In the genomic region with DNA sequence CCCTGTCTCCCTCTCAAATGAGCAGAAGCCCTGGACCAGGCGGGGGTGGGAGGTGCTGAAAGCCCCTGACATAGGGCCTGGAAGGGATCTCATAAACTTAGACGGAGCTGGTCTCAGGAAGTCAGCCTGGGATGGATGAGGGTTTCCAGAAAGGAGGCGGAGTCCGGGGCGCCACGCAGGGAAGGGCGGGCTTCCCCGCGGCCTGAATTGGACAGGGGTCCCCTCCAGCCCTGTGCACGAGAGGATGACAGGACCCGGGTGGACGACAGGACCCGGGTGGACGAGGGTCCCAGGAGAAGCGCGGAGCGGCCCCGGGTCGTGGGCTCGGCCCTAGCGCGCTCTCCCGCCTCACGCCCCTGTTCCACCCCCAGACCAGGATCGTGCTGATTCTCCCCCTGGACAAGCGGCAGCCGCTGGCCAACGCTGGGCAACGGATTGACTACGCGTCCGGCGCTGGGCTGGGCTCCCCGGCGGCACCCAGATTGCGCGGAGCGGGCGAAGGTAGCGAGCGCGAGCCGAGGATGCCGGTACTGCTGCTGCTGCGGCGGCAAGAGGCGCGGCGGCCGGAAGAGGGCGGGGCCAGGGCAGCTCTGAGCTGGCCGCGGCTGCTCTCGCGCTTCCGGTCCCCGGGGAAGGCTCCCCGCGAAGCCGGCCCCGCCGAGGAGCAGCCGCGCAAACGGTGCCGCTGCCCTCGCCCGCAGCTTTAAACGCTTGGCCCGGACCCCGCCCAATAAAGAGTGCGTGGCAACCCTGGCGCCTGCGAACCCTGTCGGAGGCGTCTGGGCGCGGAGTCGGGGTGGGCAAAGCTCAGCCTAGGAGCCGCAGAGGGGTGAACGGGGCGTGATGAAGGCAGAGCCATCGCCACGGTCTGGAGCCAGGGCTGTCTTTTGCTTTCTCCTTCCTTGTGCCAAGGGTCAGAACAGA, we compare ENCODE assay signal across 8 cellular contexts. TPM values are rescaled to one million over a fixed set of nuclear protein-coding genes. Genes with fewer than 3 reads are reported as not detected.
DNase-seq lines count a peak whose midpoint lies in the region; ATAC-seq and TF ChIP-seq lines count a peak whose summit lies in the region.

No MANE protein-coding gene starts in this region.

- TF ChIP-seq CTCF in GM12875 (IDR thresholded peaks at IDR 0.05; ENCODE audit: borderline replicate concordance, insufficient read depth, low read depth, low read length), result no peak
- no peak for TF ChIP-seq CTCF in kidney epithelial cell (IDR thresholded peaks at IDR 0.05; ENCODE audit: insufficient read depth, low read length, poor library complexity, severe bottlenecking)

- peak; percentile 36 for ATAC-seq in HG02970 (IDR thresholded peaks at IDR 0.05; ENCODE audit: low FRiP score, unreplicated experiment)
- ATAC-seq in HG02981 (IDR thresholded peaks at IDR 0.05; ENCODE audit: unreplicated experiment), result no peak

- no peaks in the 10 kb centered on the region for H3K27me3 ChIP-seq in kidney epithelial cell (ENCODE audit: control insufficient read depth, insufficient read depth, low read length)

- H3K36me3 ChIP-seq in kidney epithelial cell (ENCODE audit: control insufficient read depth, insufficient read depth, low read length), result no peaks in the 10 kb centered on the region

- peak; percentile 47 to 77 for DNase-seq in NCI-H446 (lab: John Stamatoyannopoulos, UW)
- DNase-seq in activated CD4-positive, alpha-beta T cell treated with anti-CD3 and anti-CD28 coated beads for 1 hour, result peak; percentile 65
- DNase-seq in cerebellar cortex (ENCODE audit: low spot score), result peak; percentile 58
- no peak for DNase-seq in kidney epithelial cell (ENCODE audit: low read depth)
- DNase-seq in stimulated activated CD4-positive, alpha-beta T cell treated with anti-CD3 and anti-CD28 coated beads, Interleukin-15, amount 100 ng/mL, for 48 hours (ENCODE audit: low read depth in 2 of 2), result peak; percentile 68 to 84

- peak overlapping the region; percentile 76 for H3K4me3 ChIP-seq in GM12875 (ENCODE audit: low read depth, low read length)
- peak overlapping the region; percentile 82 for H3K4me3 ChIP-seq in kidney epithelial cell (ENCODE audit: low read depth, low read length)

RNA-seq across cellular contexts. Expression of a gene that starts 1.3 kb away (rescaled TPM):
- total RNA-seq in kidney epithelial cell, result not detected in 2 replicates

RNA-seq across cellular contexts. Expression of a gene that starts 3.3 kb away (rescaled TPM):
- 3.1 and 3.6 TPM in 2 replicates for total RNA-seq in kidney epithelial cell

RNA-seq across cellular contexts. Expression of a gene that starts 10.8 kb away (rescaled TPM):
- 17.5 and 20.6 TPM in 2 replicates for total RNA-seq in kidney epithelial cell

RNA-seq across cellular contexts. Expression of a gene that starts 22.8 kb away (rescaled TPM):
- 3.2 and 4.1 TPM in 2 replicates for total RNA-seq in kidney epithelial cell

RNA-seq across cellular contexts. Expression of a gene that starts 56.7 kb away (rescaled TPM):
- 3.9 and 8.1 TPM in 2 replicates for total RNA-seq in kidney epithelial cell
